7 cellular contexts compared by ENCODE assay signal in the genomic region with DNA sequence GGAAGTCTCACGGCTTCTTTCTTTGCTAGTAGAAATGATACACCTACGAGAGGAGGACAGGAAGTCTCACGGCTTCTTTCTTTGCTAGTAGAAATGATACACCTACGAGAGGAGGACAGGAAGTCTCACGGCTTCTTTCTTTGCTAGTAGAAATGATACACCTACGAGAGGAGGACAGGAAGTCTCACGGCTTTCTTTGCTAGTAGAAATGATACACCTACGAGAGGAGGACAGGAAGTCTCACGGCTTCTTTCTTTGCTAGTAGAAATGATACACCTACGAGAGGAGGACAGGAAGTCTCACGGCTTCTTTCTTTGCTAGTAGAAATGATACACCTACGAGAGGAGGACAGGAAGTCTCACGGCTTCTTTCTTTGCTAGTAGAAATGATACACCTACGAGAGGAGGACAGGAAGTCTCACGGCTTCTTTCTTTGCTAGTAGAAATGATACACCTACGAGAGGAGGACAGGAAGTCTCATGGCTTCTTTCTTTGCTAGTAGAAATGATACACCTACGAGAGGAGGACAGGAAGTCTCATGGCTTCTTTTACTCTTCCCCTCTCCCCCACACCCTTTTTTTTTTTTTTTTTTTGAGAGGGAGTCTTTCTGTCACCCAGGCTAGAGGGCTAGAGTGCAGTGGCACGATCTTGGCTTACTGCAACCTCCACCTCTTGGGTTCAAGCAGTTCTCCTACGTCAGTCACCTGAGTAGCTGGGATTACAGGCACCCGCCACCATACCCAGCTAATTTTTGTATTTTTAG. TPM values are rescaled to one million over a fixed set of nuclear protein-coding genes. Genes with fewer than 3 reads are reported as not detected.
DNase-seq lines count a peak whose midpoint lies in the region; ATAC-seq and TF ChIP-seq lines count a peak whose summit lies in the region.
"Not testable (repeated sequence)": the region's sequence is repeated elsewhere in the genome, so short reads cannot be mapped to it uniquely, and the experiment has no call there.
"Had no signal": no experiment of that assay in that cellular context is flagged by ENCODE, and none has a peak within 500 bp of the region (broad histone marks: within the 10 kb centered on the region; RNA-seq: fewer than 3 reads in every experiment).

No MANE protein-coding gene starts in this region.

- not testable (repeated sequence) for H3K9me3 ChIP-seq in CD8-positive, alpha-beta T cell (ENCODE audit: low read length); T-helper 17 cell (ENCODE audit: control insufficient read depth, low read length, poor library complexity, severe bottlenecking)

- H3K27ac Mint-ChIP-seq in CD8-positive, alpha-beta T cell: peak overlapping the region; percentile 55
- H3K27ac Mint-ChIP-seq in T-helper 17 cell: peak overlapping the region; percentile 89
- peak overlapping the region; percentile 92 for H3K27ac Mint-ChIP-seq in activated T-cell treated with anti-CD3 and anti-CD28 coated beads, Interleukin-2, amount 50 U/mL, for 24 hours
- peak overlapping the region; percentile 77 for H3K27ac Mint-ChIP-seq in activated naive CD8-positive, alpha-beta T cell
- not testable (repeated sequence) for H3K27ac Mint-ChIP-seq in memory B cell
- H3K27ac Mint-ChIP-seq in stimulated activated naive CD8-positive, alpha-beta T cell treated with anti-CD3 and anti-CD28 coated beads, Interleukin-15, amount 100 ng/mL, for 72 hours: peak overlapping the region; percentile 85 to 88

- H3K36me3 ChIP-seq in CD8-positive, alpha-beta T cell (ENCODE audit: insufficient read depth, low read length): peaks cover 56% of the 10 kb centered on the region

- not testable (repeated sequence) for DNase-seq in CD8-positive, alpha-beta T cell; T-helper 17 cell; activated T-cell treated with anti-CD3 and anti-CD28 coated beads, Interleukin-2, amount 50 U/mL, for 24 hours; memory B cell (ENCODE audit: low spot score in 2 of 2); stimulated activated naive CD8-positive, alpha-beta T cell treated with anti-CD3 and anti-CD28 coated beads, Interleukin-15, amount 100 ng/mL, for 72 hours

- not testable (repeated sequence) for H3K27me3 ChIP-seq in CD8-positive, alpha-beta T cell (ENCODE audit: insufficient read depth, low read length)

- CTCF ChIA-PET in CD8-positive, alpha-beta T cell (lab: Charles Lee): not testable (repeated sequence)

- peak overlapping the region; percentile 39 for H3K27ac ChIP-seq in CD8-positive, alpha-beta T cell (ENCODE audit: low read depth, low read length)

- intact Hi-C loops in CD8-positive, alpha-beta T cell (cut with DNase I, micrococcal nuclease): not testable (repeated sequence)

- not testable (repeated sequence) for H3K27me3 Mint-ChIP-seq in CD8-positive, alpha-beta T cell (ENCODE audit: low read depth); T-helper 17 cell; activated T-cell treated with anti-CD3 and anti-CD28 coated beads, Interleukin-2, amount 50 U/mL, for 24 hours; activated naive CD8-positive, alpha-beta T cell; memory B cell; stimulated activated naive CD8-positive, alpha-beta T cell treated with anti-CD3 and anti-CD28 coated beads, Interleukin-15, amount 100 ng/mL, for 72 hours

- peaks cover 10% of the 10 kb centered on the region for H3K9me3 Mint-ChIP-seq in CD8-positive, alpha-beta T cell
- H3K9me3 Mint-ChIP-seq in activated T-cell treated with anti-CD3 and anti-CD28 coated beads, Interleukin-2, amount 50 U/mL, for 24 hours; memory B cell: not testable (repeated sequence)
- peaks cover 13% of the 10 kb centered on the region for H3K9me3 Mint-ChIP-seq in activated naive CD8-positive, alpha-beta T cell (ENCODE audit: low read depth)
- H3K9me3 Mint-ChIP-seq in stimulated activated naive CD8-positive, alpha-beta T cell treated with anti-CD3 and anti-CD28 coated beads, Interleukin-15, amount 100 ng/mL, for 72 hours: peaks cover 5 to 20% of the 10 kb centered on the region in 2 donors

- TF ChIP-seq CTCF in CD8-positive, alpha-beta T cell (IDR thresholded peaks at IDR 0.05): not testable (repeated sequence)

- ATAC-seq in CD8-positive, alpha-beta T cell: peak; percentile 51
- ATAC-seq in T-helper 17 cell: peak; percentile 68
- not testable (repeated sequence) for ATAC-seq in memory B cell (ENCODE audit: low read depth)
- ATAC-seq in stimulated activated naive CD8-positive, alpha-beta T cell treated with anti-CD3 and anti-CD28 coated beads, Interleukin-15, amount 100 ng/mL, for 72 hours: peak; percentile 15

- H3K4me3 ChIP-seq in CD8-positive, alpha-beta T cell (ENCODE audit: low read depth, low read length): peak overlapping the region; percentile 25

- POLR2A ChIA-PET in CD8-positive, alpha-beta T cell (lab: Charles Lee): interaction anchor here (0.7 kb wide), 1 partner anchor 10 kb away, joined by 5 read pairs; no protein-coding TSS in a partner anchor

- H3K4me1 ChIP-seq in CD8-positive, alpha-beta T cell (ENCODE audit: insufficient read depth, low read length): peaks cover 45% of the 10 kb centered on the region

- H3K4me1 Mint-ChIP-seq in CD8-positive, alpha-beta T cell (ENCODE audit: low read depth): peaks cover 29% of the 10 kb centered on the region
- peaks cover 18% of the 10 kb centered on the region for H3K4me1 Mint-ChIP-seq in T-helper 17 cell
- H3K4me1 Mint-ChIP-seq in activated T-cell treated with anti-CD3 and anti-CD28 coated beads, Interleukin-2, amount 50 U/mL, for 24 hours (ENCODE audit: low read depth): peaks cover 36% of the 10 kb centered on the region
- peaks cover 19% of the 10 kb centered on the region for H3K4me1 Mint-ChIP-seq in activated naive CD8-positive, alpha-beta T cell (ENCODE audit: low read depth)
- H3K4me1 Mint-ChIP-seq in memory B cell: not testable (repeated sequence)
- H3K4me1 Mint-ChIP-seq in stimulated activated naive CD8-positive, alpha-beta T cell treated with anti-CD3 and anti-CD28 coated beads, Interleukin-15, amount 100 ng/mL, for 72 hours: peaks cover 42% of the 10 kb centered on the region

- peaks cover 63% of the 10 kb centered on the region for H3K36me3 Mint-ChIP-seq in CD8-positive, alpha-beta T cell
- H3K36me3 Mint-ChIP-seq in T-helper 17 cell (ENCODE audit: low read depth) (peaks cover 14% of the 10 kb centered on the region), memory B cell (peaks cover 46% of the 10 kb centered on the region)
- H3K36me3 Mint-ChIP-seq in activated T-cell treated with anti-CD3 and anti-CD28 coated beads, Interleukin-2, amount 50 U/mL, for 24 hours (ENCODE audit: low read depth): peaks cover 78% of the 10 kb centered on the region
- peaks cover 43% of the 10 kb centered on the region for H3K36me3 Mint-ChIP-seq in activated naive CD8-positive, alpha-beta T cell

- not testable (repeated sequence) for H3K4me3 Mint-ChIP-seq in CD8-positive, alpha-beta T cell
- peak overlapping the region; percentile 31 for H3K4me3 Mint-ChIP-seq in T-helper 17 cell
- peak overlapping the region; percentile 51 for H3K4me3 Mint-ChIP-seq in activated T-cell treated with anti-CD3 and anti-CD28 coated beads, Interleukin-2, amount 50 U/mL, for 24 hours
- H3K4me3 Mint-ChIP-seq in activated naive CD8-positive, alpha-beta T cell: peak overlapping the region; percentile 57
- peak overlapping the region; percentile 21 for H3K4me3 Mint-ChIP-seq in memory B cell
- H3K4me3 Mint-ChIP-seq in stimulated activated naive CD8-positive, alpha-beta T cell treated with anti-CD3 and anti-CD28 coated beads, Interleukin-15, amount 100 ng/mL, for 72 hours: peak overlapping the region; percentile 63 to 75

RNA-seq across cellular contexts. Expression of a gene that starts 23.4 kb away (rescaled TPM):
- total RNA-seq in CD8-positive, alpha-beta T cell: 1 to 10 TPM; 6.9 to 7.1 TPM
- 10 to 100 TPM in 1 of 2 donors, 1 to 10 TPM in 1; 7.8 to 10.4 TPM for total RNA-seq in T-helper 17 cell

RNA-seq across cellular contexts. Expression of a gene that starts 31.6 kb away (rescaled TPM):
- 10 to 100 TPM; 51.6 to 51.9 TPM for total RNA-seq in CD8-positive, alpha-beta T cell
- total RNA-seq in T-helper 17 cell: 10 to 100 TPM; 63.8 to 64.9 TPM

RNA-seq across cellular contexts. Expression of a gene that starts 33.1 kb away (rescaled TPM):
- total RNA-seq in CD8-positive, alpha-beta T cell: 1 to 10 TPM; 7.3 to 8.6 TPM
- total RNA-seq in T-helper 17 cell: 10 to 100 TPM; 17.2 to 20.2 TPM

RNA-seq across cellular contexts. Expression of a gene that starts 36.9 kb away (rescaled TPM):
- not detected for total RNA-seq in CD8-positive, alpha-beta T cell
- total RNA-seq in T-helper 17 cell: not detected
- total RNA-seq: M059J had no signal

RNA-seq across cellular contexts. Expression of a gene that starts 42.8 kb away (rescaled TPM):
- 10 to 100 TPM; 13.9 to 14.9 TPM for total RNA-seq in CD8-positive, alpha-beta T cell
- total RNA-seq in T-helper 17 cell: 10 to 100 TPM; 17.9 to 18.8 TPM
